Comparison of ENCODE assay signal across 9 cellular contexts in the genomic region with DNA sequence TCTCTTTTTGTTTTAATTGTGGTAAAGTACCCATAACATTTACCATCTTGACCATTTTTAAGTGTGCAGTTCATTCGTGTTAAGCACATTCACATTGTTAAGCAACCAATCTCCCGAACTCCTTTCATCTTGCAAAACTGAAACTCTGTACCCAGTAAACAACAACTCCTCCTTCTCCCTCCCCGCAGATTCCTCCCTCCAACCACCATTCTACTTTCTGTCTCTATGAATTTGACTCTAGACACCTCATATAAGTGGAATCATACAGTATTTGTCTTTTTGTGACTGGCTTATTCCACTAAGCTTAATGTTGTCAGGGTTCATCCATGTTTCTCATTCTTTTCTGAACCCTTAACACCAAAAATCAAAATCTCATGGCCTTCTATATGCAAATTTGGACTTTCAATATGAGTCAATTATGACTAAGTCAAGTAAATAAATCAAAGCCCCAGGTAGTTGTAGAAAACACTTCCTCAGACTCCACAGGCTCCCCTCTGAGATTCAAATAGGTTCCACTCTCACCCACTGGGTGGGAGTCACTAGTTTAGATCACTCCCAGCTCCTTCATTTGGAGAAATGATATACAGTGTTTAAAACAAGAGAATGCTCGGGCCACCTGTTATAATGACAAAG. TPM values are rescaled to one million over a fixed set of nuclear protein-coding genes. Genes with fewer than 3 reads are reported as not detected.
DNase-seq lines count a peak whose midpoint lies in the region; ATAC-seq and TF ChIP-seq lines count a peak whose summit lies in the region.
"Had no signal": no experiment of that assay in that cellular context is flagged by ENCODE, and none has a peak within 500 bp of the region (broad histone marks: within the 10 kb centered on the region; RNA-seq: fewer than 3 reads in every experiment).

No MANE protein-coding gene starts in this region.

- H3K27ac ChIP-seq in mesendoderm (ENCODE audit: low read depth, low read length), result no peak overlapping the region
- H3K27ac ChIP-seq in uterus, result no peak overlapping the region

- TF ChIP-seq POLR2A in uterus (IDR thresholded peaks at IDR 0.05), result no peak

- H3K27ac Mint-ChIP-seq in CD14-positive monocyte, result peak overlapping the region in 5 of 7 donors; percentile 4 to 70 (median 38)

- H3K27me3 ChIP-seq in mesendoderm (ENCODE audit: insufficient read depth, low read length, poor library complexity) (no peaks in the 10 kb centered on the region), uterus (no peaks in the 10 kb centered on the region)

- H3K4me3 Mint-ChIP-seq in CD14-positive monocyte, result no peak overlapping the region

- H3K23ac ChIP-seq in mesendoderm (ENCODE audit: low read length), result no peak overlapping the region

- peaks cover 0 to 26% (median 0%) of the 10 kb centered on the region in 3 donors for H3K27me3 Mint-ChIP-seq in CD14-positive monocyte (ENCODE audit: low read depth in 3 of 3)

- H3K9me3 Mint-ChIP-seq in CD14-positive monocyte, result peaks cover 0 to 2% (median 0%) of the 10 kb centered on the region in 7 donors

- no peak overlapping the region for H2BK5ac ChIP-seq in mesendoderm (ENCODE audit: low read length)

- intact Hi-C loops in CD14-positive monocyte (cut with micrococcal nuclease), result no loop called here
- intact Hi-C loops in uterus (cut with DNase I; ENCODE audit: low total_unique reads), result no loop called here

- H3K4me2 ChIP-seq in mesendoderm (ENCODE audit: low read length), result no peak overlapping the region

- no peak overlapping the region for H3K56ac ChIP-seq in mesendoderm (ENCODE audit: low read length)

- H3K4me1 Mint-ChIP-seq in CD14-positive monocyte, result peaks cover 29% of the 10 kb centered on the region

- no peak overlapping the region for H4K8ac ChIP-seq in mesendoderm (ENCODE audit: low read depth, low read length)

- no peak for DNase-seq in CD14-positive monocyte (ENCODE audit: low spot score)
- peak; percentile 5 for DNase-seq in NCI-H2081 treated with DMSO at 0.1 percent for 48 hours (lab: John Stamatoyannopoulos, UW)
- no peak for DNase-seq in mesenteric fat pad (ENCODE audit: low spot score)
- DNase-seq in mesendoderm, result no peak
- DNase-seq in kidney tubule cell (ENCODE audit: low spot score), result no peak
- no peak for DNase-seq in uterus
- DNase-seq: KBM-7 had no signal

- H3K4me3 ChIP-seq in mesendoderm (ENCODE audit: low read length) (no peak overlapping the region), uterus (no peak overlapping the region)

- TF ChIP-seq CTCF in CD14-positive monocyte (IDR thresholded peaks at IDR 0.05) (no peak), uterus (IDR thresholded peaks at IDR 0.05) (no peak)

- H3K36me3 Mint-ChIP-seq in CD14-positive monocyte, result peaks cover 55 to 71% of the 10 kb centered on the region in 2 donors

- H3K36me3 ChIP-seq in mesendoderm (ENCODE audit: control insufficient read depth, insufficient read depth, low read length) (no peaks in the 10 kb centered on the region), uterus (no peaks in the 10 kb centered on the region)

- H3K79me2 ChIP-seq in mesendoderm (ENCODE audit: control insufficient read depth, insufficient read depth, low read length), result no peaks in the 10 kb centered on the region

- H3K79me1 ChIP-seq in mesendoderm (ENCODE audit: low read length), result no peaks in the 10 kb centered on the region

- no peak overlapping the region for H2BK15ac ChIP-seq in mesendoderm (replicated peaks; ENCODE audit: low read depth)

- no peak overlapping the region for H3K4ac ChIP-seq in mesendoderm (ENCODE audit: low read depth, low read length)

- H3K9me3 ChIP-seq in uterus, result no peaks in the 10 kb centered on the region

- no peak overlapping the region for H3K18ac ChIP-seq in mesendoderm (ENCODE audit: low read length)

- peak; percentile 77 for ATAC-seq in GM18517 (IDR thresholded peaks at IDR 0.05; ENCODE audit: unreplicated experiment)
- ATAC-seq in HG02759 (IDR thresholded peaks at IDR 0.05; ENCODE audit: unreplicated experiment), result peak; percentile 65

- WGBS in mesendoderm (ENCODE audit: extremely low coverage, insufficient coverage, low lambda C conversion rate), result no CpG with 5 or more reads among the region's 4 CpGs

- H4K5ac ChIP-seq in mesendoderm (ENCODE audit: low read length), result no peak overlapping the region

- H3K9ac ChIP-seq in mesendoderm (ENCODE audit: low read length), result no peak overlapping the region

- H2AK5ac ChIP-seq in mesendoderm (ENCODE audit: low read length), result no peak overlapping the region

- H3K4me1 ChIP-seq in mesendoderm (ENCODE audit: control insufficient read depth, low read depth, low read length) (no peaks in the 10 kb centered on the region), uterus (no peaks in the 10 kb centered on the region)

- H2BK120ac ChIP-seq in mesendoderm (ENCODE audit: low read depth, low read length), result no peak overlapping the region

RNA-seq across cellular contexts. Expression of gene RTL5, which starts 9.8 kb away (rescaled TPM):
- polyA plus RNA-seq in CD14-positive monocyte, result under 1 TPM; 0.24 to 0.59 TPM
- total RNA-seq in mesenteric fat pad, result 7.5 TPM
- 2.7 TPM for polyA plus RNA-seq in mesendoderm (2013, experiment 1 of 2)
- 2.7 TPM for polyA plus RNA-seq in mesendoderm (2013, experiment 2 of 2)
- total RNA-seq in uterus, result 10 to 100 TPM in 1 of 4 donors, 1 to 10 TPM in 3; 2.3 to 23.3 (median 6.1) TPM

RNA-seq across cellular contexts. Expression of gene PIN4, which starts 40.1 kb away (rescaled TPM):
- polyA plus RNA-seq in CD14-positive monocyte, result 10 to 100 TPM; 16.7 to 20.8 TPM
- total RNA-seq in mesenteric fat pad, result 6.8 TPM
- 28.0 TPM for polyA plus RNA-seq in mesendoderm (2013, experiment 1 of 2)
- 28.9 TPM for polyA plus RNA-seq in mesendoderm (2013, experiment 2 of 2)
- 10 to 100 TPM in 1 of 4 donors, 1 to 10 TPM in 2, not detected in 1; 1.3 to 15.0 (median 8.2) TPM for total RNA-seq in uterus
